Comparison of ENCODE assay signal across 16 cellular contexts in genomic region chr14:104510794-104511611, GRCh38.
DNase-seq lines count a peak whose midpoint lies in the region; ATAC-seq and TF ChIP-seq lines count a peak whose summit lies in the region.
"Had no signal": no experiment of that assay in that cellular context is flagged by ENCODE, and none has a peak within 500 bp of the region (broad histone marks: within the 10 kb centered on the region; RNA-seq: fewer than 3 reads in every experiment).

No MANE protein-coding gene starts in this region.

- H2BK15ac ChIP-seq in neuronal stem cell (ENCODE audit: low read length) = no peak overlapping the region

- H3K36me3 ChIP-seq in BE2C = no peaks in the 10 kb centered on the region
- no peaks in the 10 kb centered on the region for H3K36me3 ChIP-seq in neuronal stem cell (replicated peaks in 1 of 2; ENCODE audit: control insufficient read depth in 2 of 2, insufficient read depth in 2 of 2, low read length in 2 of 2)
- H3K36me3 ChIP-seq: sigmoid colon had no signal

- ATAC-seq in foreskin keratinocyte (peak; percentile 13), GM21423 (IDR thresholded peaks at IDR 0.05; ENCODE audit: unreplicated experiment) (no peak), HG02970 (IDR thresholded peaks at IDR 0.05; ENCODE audit: low FRiP score, unreplicated experiment) (no peak), GM19023 (IDR thresholded peaks at IDR 0.05; ENCODE audit: unreplicated experiment) (no peak)
- ATAC-seq: natural killer cell had no signal

- no peak overlapping the region for H3K4ac ChIP-seq in neuronal stem cell (ENCODE audit: low read length)

- peak overlapping the region; percentile 58 for H3K18ac ChIP-seq in neuronal stem cell (ENCODE audit: low read length)

- no peak overlapping the region for H2BK12ac ChIP-seq in neuronal stem cell (ENCODE audit: low read length)

- H3K4me3 ChIP-seq in BE2C (ENCODE audit: low read depth, low read length) (no peak overlapping the region), neuronal stem cell (ENCODE audit: low read length in 2 of 2) (peak overlapping the region in 1 of 2 donors; percentile 18)
- H3K4me3 ChIP-seq: PC-9, sigmoid colon had no signal

- no peaks in the 10 kb centered on the region for H3K79me1 ChIP-seq in neuronal stem cell (ENCODE audit: low read depth, low read length)

- no peak overlapping the region for H2AFZ ChIP-seq in neuronal stem cell (ENCODE audit: low read length)
- H2AFZ ChIP-seq: PC-9 had no signal

- H3K9ac ChIP-seq in neuronal stem cell (ENCODE audit: low read depth, low read length, poor library complexity) = no peak overlapping the region
- H3K9ac ChIP-seq: KMS-11 had no signal

- peak overlapping the region; percentile 64 for H3K14ac ChIP-seq in neuronal stem cell (ENCODE audit: low read length)

- no peak overlapping the region for H3K4me2 ChIP-seq in neuronal stem cell (ENCODE audit: insufficient read depth, low read length, poor library complexity, severe bottlenecking)
- H3K4me2 ChIP-seq: KMS-11, PC-9 had no signal

- H3K27ac ChIP-seq in foreskin keratinocyte (no peak overlapping the region), neuronal stem cell (replicated peaks; ENCODE audit: low read length) (no peak overlapping the region)
- H3K27ac ChIP-seq: KMS-11, PC-9, sigmoid colon had no signal

- no peak for TF ChIP-seq CTCF in BE2C (IDR thresholded peaks at IDR 0.05; ENCODE audit: low read depth, low read length)
- TF ChIP-seq CTCF in foreskin keratinocyte (conservative IDR thresholded peaks at IDR 0.05) = no peak

- no peak overlapping the region for H2BK5ac ChIP-seq in neuronal stem cell (ENCODE audit: low read length)

- H3K9me3 ChIP-seq in BE2C (no peaks in the 10 kb centered on the region), neuronal stem cell (replicated peaks in 1 of 2; ENCODE audit: control insufficient read depth in 2 of 2, insufficient read depth in 1 of 2, low read depth in 1 of 2, low read length in 2 of 2) (peaks cover 0 to 5% of the 10 kb centered on the region in 2 donors)
- H3K9me3 ChIP-seq: sigmoid colon had no signal

- WGBS in neuronal stem cell (ENCODE audit: extremely low coverage in 2 of 2, insufficient read length in 2 of 2, insufficient replicate concordance in 1 of 2), 2 donors = no CpG with 5 or more reads among the region's 32 CpGs

- peak overlapping the region; percentile 77 for H3K23ac ChIP-seq in neuronal stem cell (ENCODE audit: low read depth, low read length, poor library complexity)

- H2BK120ac ChIP-seq in neuronal stem cell (ENCODE audit: low read depth, low read length) = no peak overlapping the region

- H3K27me3 ChIP-seq in BE2C = no peaks in the 10 kb centered on the region
- peaks cover 25% of the 10 kb centered on the region for H3K27me3 ChIP-seq in foreskin keratinocyte
- H3K27me3 ChIP-seq in neuronal stem cell (ENCODE audit: control insufficient read depth in 3 of 3, insufficient read depth in 3 of 3, low read depth in 1 of 3, low read length in 3 of 3) = peaks cover 0 to 5% (median 0%) of the 10 kb centered on the region in 3 experiments

- peak; percentile 89 for DNase-seq in BE2C
- peak; percentile 97 to 100 for DNase-seq in NCI-H446 (lab: John Stamatoyannopoulos, UW)
- DNase-seq in foreskin keratinocyte = peak in 1 of 2 donors; percentile 3
- no peak for DNase-seq in neuronal stem cell (ENCODE audit: low spot score)
- no peak for DNase-seq in NCI-H187 treated with DMSO at 0.1 percent for 48 hours (lab: John Stamatoyannopoulos, UW)
- DNase-seq: activated CD4-positive, CD25-positive, alpha-beta regulatory T cell treated with anti-CD3 and anti-CD28 coated beads, Interleukin-2, amount 50 U/mL, for 72 hours; activated T-cell treated with anti-CD3 and anti-CD28 coated beads, Interleukin-2, amount 50 U/mL, for 24 hours; natural killer cell; NCI-H146; NCI-H69; sigmoid colon had no signal

- no peak overlapping the region for H2AK5ac ChIP-seq in neuronal stem cell (ENCODE audit: low read depth, low read length)

- H3K4me1 ChIP-seq in BE2C = peaks cover 14% of the 10 kb centered on the region
- no peaks in the 10 kb centered on the region for H3K4me1 ChIP-seq in foreskin keratinocyte
- H3K4me1 ChIP-seq in neuronal stem cell (ENCODE audit: control insufficient read depth in 2 of 2, insufficient read depth in 1 of 2, low read depth in 1 of 2, low read length in 2 of 2) = no peaks in the 10 kb centered on the region
- H3K4me1 ChIP-seq: sigmoid colon had no signal

- no peak overlapping the region for H4K91ac ChIP-seq in neuronal stem cell (ENCODE audit: low read depth, low read length, poor library complexity)

- H4K8ac ChIP-seq in neuronal stem cell (ENCODE audit: low read depth, low read length) = no peak overlapping the region

Comparison
In these comparisons a context has a peak if more than half of its experiments do, and no peak if none do; other contexts are left out.
1. DNase-seq: peak in BE2C (single experiment) and NCI-H446 (2 of 2); none in neuronal stem cell (single experiment) and NCI-H187 treated with DMSO at 0.1 percent for 48 hours (single experiment).